ENCODE assay signal across 10 cellular contexts in the genomic region with DNA sequence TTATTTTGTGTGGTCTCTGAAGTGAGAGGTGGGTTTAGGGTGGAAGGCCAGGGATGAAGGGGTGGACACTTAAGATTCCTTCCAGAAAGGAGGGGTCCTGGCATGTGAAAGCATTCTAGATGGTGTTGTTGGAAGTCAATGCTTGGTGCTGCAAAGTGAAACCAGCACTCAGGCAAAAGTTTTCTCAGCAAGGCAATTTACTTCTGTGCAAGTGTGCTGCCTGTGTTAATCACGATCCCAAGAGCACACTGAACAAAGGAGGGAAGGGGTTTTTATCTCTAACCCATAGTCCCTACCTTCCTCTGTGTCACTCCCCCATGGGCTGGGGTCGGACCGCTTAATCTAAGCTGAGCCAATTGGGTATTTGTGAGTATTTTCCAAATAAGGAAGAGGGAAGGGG. TPM values are rescaled to one million over a fixed set of nuclear protein-coding genes. Genes with fewer than 3 reads are reported as not detected.
DNase-seq lines count a peak whose midpoint lies in the region; ATAC-seq and TF ChIP-seq lines count a peak whose summit lies in the region.
"Had no signal": no experiment of that assay in that cellular context is flagged by ENCODE, and none has a peak within 500 bp of the region (broad histone marks: within the 10 kb centered on the region; RNA-seq: fewer than 3 reads in every experiment).

No MANE protein-coding gene starts in this region.

- TF ChIP-seq CTCF in NB4 (IDR thresholded peaks at IDR 0.05; ENCODE audit: low read depth, low read length) (no peak), neural progenitor cell (IDR thresholded peaks at IDR 0.05) (no peak)

- H3K36me3 ChIP-seq in CD4-positive, alpha-beta memory T cell (ENCODE audit: insufficient read depth, low read length): peaks cover 49% of the 10 kb centered on the region
- H3K36me3 ChIP-seq in neural progenitor cell: peaks cover 46% of the 10 kb centered on the region

- H3K27me3 Mint-ChIP-seq in CD4-positive, alpha-beta memory T cell: no peaks in the 10 kb centered on the region
- peaks cover 2% of the 10 kb centered on the region for H3K27me3 Mint-ChIP-seq in dendritic cell treated with granulocyte-macrophage colony-stimulating factor and Interleukin-4, amounts not matched to agents 40 ng/mL and 50 ng/mL, for 4 days
- H3K27me3 Mint-ChIP-seq in neural progenitor cell (ENCODE audit: insufficient read depth, low read depth): peaks cover 30% of the 10 kb centered on the region

- peaks cover 63% of the 10 kb centered on the region for H3K79me2 ChIP-seq in neural progenitor cell (ENCODE audit: low read depth)

- peak overlapping the region; percentile 22 to 90 (median 75) for H3K27ac Mint-ChIP-seq in CD4-positive, alpha-beta memory T cell
- no peak overlapping the region for H3K27ac Mint-ChIP-seq in dendritic cell treated with granulocyte-macrophage colony-stimulating factor and Interleukin-4, amounts not matched to agents 40 ng/mL and 50 ng/mL, for 4 days
- peak overlapping the region; percentile 23 for H3K27ac Mint-ChIP-seq in neural progenitor cell

- POLR2A ChIA-PET in CD4-positive, alpha-beta memory T cell (lab: Charles Lee; ENCODE audit: partially characterized antibody): no interaction called here

- no peak for DNase-seq in CD4-positive, alpha-beta memory T cell
- DNase-seq in NB4 (ENCODE audit: low read depth): no peak
- no peak for DNase-seq in neural progenitor cell (ENCODE audit: low spot score)
- no peak for DNase-seq in NCI-H82 treated with DMSO at 0.1 percent for 48 hours (lab: John Stamatoyannopoulos, UW; ENCODE audit: unreplicated experiment)
- DNase-seq: activated CD8-positive, alpha-beta memory T cell treated with anti-CD3 and anti-CD28 coated beads, Interleukin-2, amount 50 U/mL, for 48 hours; NCI-H2227 treated with DMSO at 0.1 percent for 48 hours had no signal

- TF ChIP-seq POLR2A in NB4 (IDR thresholded peaks at IDR 0.05; ENCODE audit: extremely low read depth, insufficient read length): no peak
- TF ChIP-seq POLR2A in GM18505 (IDR thresholded peaks at IDR 0.05; ENCODE audit: borderline replicate concordance, extremely low read depth, insufficient read depth, insufficient read length): no peak

- no peaks in the 10 kb centered on the region for H3K27me3 ChIP-seq in CD4-positive, alpha-beta memory T cell (ENCODE audit: insufficient read depth, low read length)
- H3K27me3 ChIP-seq in neural progenitor cell: no peaks in the 10 kb centered on the region

- H3K9me3 Mint-ChIP-seq in CD4-positive, alpha-beta memory T cell: peaks cover 10 to 81% (median 76%) of the 10 kb centered on the region in 8 donors
- peaks cover 92% of the 10 kb centered on the region for H3K9me3 Mint-ChIP-seq in dendritic cell treated with granulocyte-macrophage colony-stimulating factor and Interleukin-4, amounts not matched to agents 40 ng/mL and 50 ng/mL, for 4 days
- H3K9me3 Mint-ChIP-seq in neural progenitor cell: peaks cover 78% of the 10 kb centered on the region

- peaks cover 17 to 42% (median 32%) of the 10 kb centered on the region in 4 donors for H3K4me1 Mint-ChIP-seq in CD4-positive, alpha-beta memory T cell
- peaks cover 36% of the 10 kb centered on the region for H3K4me1 Mint-ChIP-seq in dendritic cell treated with granulocyte-macrophage colony-stimulating factor and Interleukin-4, amounts not matched to agents 40 ng/mL and 50 ng/mL, for 4 days (ENCODE audit: low read depth)
- peaks cover 10% of the 10 kb centered on the region for H3K4me1 Mint-ChIP-seq in neural progenitor cell

- ATAC-seq in HG03521 (IDR thresholded peaks at IDR 0.05; ENCODE audit: unreplicated experiment): no peak
- no peak for ATAC-seq in GM18505 (IDR thresholded peaks at IDR 0.05; ENCODE audit: unreplicated experiment)
- ATAC-seq in HG03108 (IDR thresholded peaks at IDR 0.05; ENCODE audit: unreplicated experiment): no peak

- H3K9ac ChIP-seq in neural progenitor cell: no peak overlapping the region

- H3K36me3 Mint-ChIP-seq in CD4-positive, alpha-beta memory T cell: peaks cover 60 to 71% of the 10 kb centered on the region in 2 donors
- peaks cover 65% of the 10 kb centered on the region for H3K36me3 Mint-ChIP-seq in dendritic cell treated with granulocyte-macrophage colony-stimulating factor and Interleukin-4, amounts not matched to agents 40 ng/mL and 50 ng/mL, for 4 days (ENCODE audit: low read depth)
- peaks cover 66% of the 10 kb centered on the region for H3K36me3 Mint-ChIP-seq in neural progenitor cell

- H3K4me1 ChIP-seq in CD4-positive, alpha-beta memory T cell (ENCODE audit: insufficient read depth, low read length): peaks cover 18% of the 10 kb centered on the region
- no peaks in the 10 kb centered on the region for H3K4me1 ChIP-seq in neural progenitor cell

- no peaks in the 10 kb centered on the region for H4K20me1 ChIP-seq in neural progenitor cell (ENCODE audit: low read depth)

- H3F3A ChIP-seq in neural progenitor cell (ENCODE audit: low read depth): peaks cover 3% of the 10 kb centered on the region

- peak overlapping the region; percentile 89 to 94 (median 92) for H3K4me3 Mint-ChIP-seq in CD4-positive, alpha-beta memory T cell
- H3K4me3 Mint-ChIP-seq in dendritic cell treated with granulocyte-macrophage colony-stimulating factor and Interleukin-4, amounts not matched to agents 40 ng/mL and 50 ng/mL, for 4 days: peak overlapping the region; percentile 93
- H3K4me3 Mint-ChIP-seq in neural progenitor cell: peak overlapping the region; percentile 95

- peak overlapping the region; percentile 80 for H3K4me2 ChIP-seq in neural progenitor cell

- peak overlapping the region; percentile 78 to 92 for H3K4me3 ChIP-seq in CD4-positive, alpha-beta memory T cell (ENCODE audit: low read length in 2 of 2)
- H3K4me3 ChIP-seq in NB4 (ENCODE audit: low read depth, low read length) (peak overlapping the region; percentile 81), neural progenitor cell (peak overlapping the region; percentile 94)

- H3K9me3 ChIP-seq in CD4-positive, alpha-beta memory T cell (ENCODE audit: control insufficient read depth in 1 of 2, low read length in 2 of 2): peaks cover 23 to 57% of the 10 kb centered on the region in 2 donors
- peaks cover 47% of the 10 kb centered on the region for H3K9me3 ChIP-seq in neural progenitor cell (ENCODE audit: low read depth)

- no peak overlapping the region for H3K27ac ChIP-seq in CD4-positive, alpha-beta memory T cell (ENCODE audit: low read depth, low read length)
- no peak overlapping the region for H3K27ac ChIP-seq in neural progenitor cell

- no peak overlapping the region for H2AFZ ChIP-seq in neural progenitor cell (replicated peaks)

- intact Hi-C loops in CD4-positive, alpha-beta memory T cell (cut with micrococcal nuclease): loop anchor here (2.0 kb wide), 1 partner anchor 37 kb away; a partner anchor contains a TSS
- intact Hi-C loops in dendritic cell treated with granulocyte-macrophage colony-stimulating factor and Interleukin-4, amounts not matched to agents 40 ng/mL and 50 ng/mL, for 4 days (cut with micrococcal nuclease): no loop called here

- CTCF ChIA-PET in CD4-positive, alpha-beta memory T cell (lab: Charles Lee; ENCODE audit: partially characterized antibody): no interaction called here

RNA-seq across cellular contexts. Expression of a gene that starts 1.3 kb away (rescaled TPM):
- 10 to 100 TPM; 32.1 to 32.3 TPM for total RNA-seq in CD4-positive, alpha-beta memory T cell
- 10 to 100 TPM in 1 of 2 donors, 1 to 10 TPM in 1; 8.9 to 12.7 TPM for polyA plus RNA-seq in CD4-positive, alpha-beta memory T cell
- 40.8 and 55.3 TPM in 2 replicates for total RNA-seq in neural progenitor cell (ENCODE audit: low replicate concordance)

RNA-seq across cellular contexts. Expression of a gene that starts 15.7 kb away (rescaled TPM):
- 10 to 100 TPM in 1 of 2 experiments, 1 to 10 TPM in 1; 9.9 to 10.9 TPM for total RNA-seq in CD4-positive, alpha-beta memory T cell
- polyA plus RNA-seq in CD4-positive, alpha-beta memory T cell: 1 to 10 TPM; 6.8 to 9.8 TPM
- total RNA-seq in neural progenitor cell (ENCODE audit: low replicate concordance): 10.5 and 20.4 TPM in 2 replicates

RNA-seq across cellular contexts. Expression of a gene that starts 17.6 kb away (rescaled TPM):
- total RNA-seq in CD4-positive, alpha-beta memory T cell: 10 to 100 TPM; 48.7 to 53.3 TPM
- 10 to 100 TPM; 19.6 to 26.0 TPM for polyA plus RNA-seq in CD4-positive, alpha-beta memory T cell
- 27.0 and 42.1 TPM in 2 replicates for total RNA-seq in neural progenitor cell (ENCODE audit: low replicate concordance)

RNA-seq across cellular contexts. Expression of a gene that starts 31.4 kb away (rescaled TPM):
- total RNA-seq in CD4-positive, alpha-beta memory T cell: 10 to 100 TPM; 11.1 to 11.3 TPM
- 1 to 10 TPM; 6.9 to 8.3 TPM for polyA plus RNA-seq in CD4-positive, alpha-beta memory T cell
- total RNA-seq in neural progenitor cell (ENCODE audit: low replicate concordance): 35.1 and 56.1 TPM in 2 replicates

RNA-seq across cellular contexts. Expression of a gene that starts 36.6 kb away (rescaled TPM):
- 10 to 100 TPM; 12.0 to 13.9 TPM for total RNA-seq in CD4-positive, alpha-beta memory T cell
- polyA plus RNA-seq in CD4-positive, alpha-beta memory T cell: 1 to 10 TPM; 4.6 to 8.4 TPM
- 7.9 and 9.0 TPM in 2 replicates for total RNA-seq in neural progenitor cell (ENCODE audit: low replicate concordance)
